17 cellular contexts compared by ENCODE assay signal in the genomic region with DNA sequence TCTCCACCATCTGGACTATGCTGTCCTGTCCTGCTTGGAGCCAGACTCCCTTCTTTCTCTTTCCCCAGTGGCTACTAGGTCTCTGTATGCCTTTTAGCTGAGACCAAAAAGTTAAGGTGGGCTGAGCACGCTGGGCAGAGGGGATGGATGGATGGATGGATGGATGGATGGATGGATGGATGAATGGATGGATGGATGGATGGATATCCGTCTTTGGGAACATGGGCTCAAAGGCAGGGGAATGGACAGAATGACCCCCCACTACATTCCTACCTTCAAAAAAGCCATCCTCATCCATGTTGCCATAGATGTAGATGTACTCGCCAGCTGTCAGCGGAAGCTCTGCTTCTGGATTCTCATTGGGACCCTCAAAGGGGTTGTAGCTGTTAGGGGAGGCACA. TPM values are rescaled to one million over a fixed set of nuclear protein-coding genes. Genes with fewer than 3 reads are reported as not detected.
"Had no signal": no experiment of that assay in that cellular context is flagged by ENCODE, and none has a peak within 500 bp of the region (broad histone marks: within the 10 kb centered on the region; RNA-seq: fewer than 3 reads in every experiment).

No MANE protein-coding gene starts in this region.

- FAIRE-seq: TTC549 had no signal

- H3K9me3 ChIP-seq: right atrium auricular region, SK-N-SH, suprapubic skin had no signal

- H3K27me3 Mint-ChIP-seq: activated B cell treated with CpG ODN at 0.5 μM for 24 hours; activated CD4-positive, alpha-beta T cell treated with anti-CD3 and anti-CD28 coated beads, Interleukin-2, amount 10 ng/mL, durations not matched to agents 24 days and 14 days; activated naive CD8-positive, alpha-beta T cell treated with anti-CD3 and anti-CD28 coated beads, Interleukin-2, amount 10 ng/mL, durations not matched to agents 7 days and 5 days; T-helper 17 cell had no signal

- H3K27ac Mint-ChIP-seq: activated B cell treated with CpG ODN at 0.5 μM for 24 hours; activated naive CD8-positive, alpha-beta T cell treated with anti-CD3 and anti-CD28 coated beads, Interleukin-2, amount 10 ng/mL, durations not matched to agents 7 days and 5 days; neural progenitor cell; T-helper 17 cell; type B pancreatic cell had no signal

- H3K27ac ChIP-seq: neural progenitor cell, right atrium auricular region, suprapubic skin had no signal

- H3K36me3 ChIP-seq: neural progenitor cell, right atrium auricular region, suprapubic skin had no signal

- H3K4me1 ChIP-seq: neural progenitor cell, right atrium auricular region had no signal

- H3K4me3 Mint-ChIP-seq: activated B cell treated with CpG ODN at 0.5 μM for 24 hours; activated CD4-positive, alpha-beta T cell treated with anti-CD3 and anti-CD28 coated beads, Interleukin-2, amount 10 ng/mL, durations not matched to agents 24 days and 14 days; activated naive CD8-positive, alpha-beta T cell treated with anti-CD3 and anti-CD28 coated beads, Interleukin-2, amount 10 ng/mL, durations not matched to agents 7 days and 5 days; T-helper 17 cell; type B pancreatic cell had no signal

- H2AFZ ChIP-seq: neural progenitor cell had no signal

- H3K9me3 Mint-ChIP-seq: activated B cell treated with CpG ODN at 0.5 μM for 24 hours; activated CD4-positive, alpha-beta T cell treated with anti-CD3 and anti-CD28 coated beads, Interleukin-2, amount 10 ng/mL, durations not matched to agents 24 days and 14 days; activated naive CD8-positive, alpha-beta T cell treated with anti-CD3 and anti-CD28 coated beads, Interleukin-2, amount 10 ng/mL, durations not matched to agents 7 days and 5 days; neural progenitor cell; type B pancreatic cell had no signal

- H3K9ac ChIP-seq: neural progenitor cell, SK-N-SH had no signal

- H3K4me3 ChIP-seq: neural progenitor cell, right atrium auricular region, smooth muscle cell, suprapubic skin had no signal

- H3K27me3 ChIP-seq: neural progenitor cell, right atrium auricular region, suprapubic skin had no signal

- H3K36me3 Mint-ChIP-seq: type B pancreatic cell had no signal

- ATAC-seq: T-helper 17 cell had no signal

- DNase-seq: activated B cell treated with CpG ODN at 0.5 μM for 24 hours; anterior cingulate cortex; hippocampal formation; kidney glomerular epithelial cell; stimulated activated naive CD4-positive, alpha-beta T cell had no signal

- H3K4me2 ChIP-seq: neural progenitor cell, SK-N-SH, smooth muscle cell had no signal

RNA-seq across cellular contexts. Expression of gene TSPOAP1, which starts 12.8 kb away (rescaled TPM):
- total RNA-seq: dermis microvascular lymphatic vessel endothelial cell had no signal

RNA-seq across cellular contexts. Expression of gene MPO, which starts 35.0 kb away (rescaled TPM):
- total RNA-seq: activated B cell treated with CpG ODN at 0.5 μM for 24 hours; activated CD4-positive, alpha-beta T cell treated with anti-CD3 and anti-CD28 coated beads, Interleukin-2, amount 10 ng/mL, durations not matched to agents 24 days and 14 days; activated naive CD8-positive, alpha-beta T cell treated with anti-CD3 and anti-CD28 coated beads, Interleukin-2, amount 10 ng/mL, durations not matched to agents 7 days and 5 days; chondrocyte; dermis microvascular lymphatic vessel endothelial cell; smooth muscle cell; suprapubic skin had no signal
- polyA plus RNA-seq: SK-N-SH had no signal
